Comparison of ENCODE assay signal across 28 cellular contexts in the genomic region with DNA sequence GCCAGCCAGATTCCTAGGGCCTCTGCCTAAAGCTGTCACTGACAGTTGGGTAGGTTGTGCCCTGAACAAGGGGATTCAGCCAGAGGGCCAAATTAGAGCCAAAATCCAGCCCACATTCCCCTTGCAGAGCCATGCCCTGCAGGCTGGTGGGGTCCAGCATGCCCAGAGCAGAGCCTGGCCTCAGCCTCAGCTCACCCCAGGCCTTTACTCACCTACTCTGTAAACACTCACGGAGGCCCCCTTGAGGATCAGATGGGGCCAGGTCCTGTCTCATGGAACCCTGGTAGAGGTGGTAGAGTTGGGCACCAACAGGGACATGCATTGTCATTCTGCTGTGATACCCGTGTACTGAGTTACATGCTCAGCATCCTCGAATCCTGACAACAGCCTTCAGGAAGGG.
"Had no signal": no experiment of that assay in that cellular context is flagged by ENCODE, and none has a peak within 500 bp of the region (broad histone marks: within the 10 kb centered on the region; RNA-seq: fewer than 3 reads in every experiment).

No MANE protein-coding gene starts in this region.

- H3K9me3 ChIP-seq: adrenal gland, breast epithelium, MG63 had no signal

- FAIRE-seq: TTC549 had no signal

- H3K36me3 ChIP-seq: adrenal gland, breast epithelium, MG63 had no signal

- H3K27me3 ChIP-seq: breast epithelium, MG63 had no signal

- H3K27ac ChIP-seq: adrenal gland, breast epithelium, SK-N-MC had no signal

- DNase-seq: activated CD4-positive, alpha-beta T cell treated with anti-CD3 and anti-CD28 coated beads for 36 hours; activated CD8-positive, alpha-beta memory T cell treated with anti-CD3 and anti-CD28 coated beads, Interleukin-2, amount 50 U/mL, for 48 hours; activated CD8-positive, alpha-beta T cell treated with anti-CD3 and anti-CD28 coated beads, Interleukin-2, amount 10 ng/mL, durations not matched to agents 7 days and 5 days; activated naive CD4-positive, alpha-beta T cell treated with anti-CD3 and anti-CD28 coated beads, Interleukin-2, amount 50 U/mL, for 16 hours; activated naive CD8-positive, alpha-beta T cell treated with anti-CD3 and anti-CD28 coated beads, Interleukin-2, amount 10 ng/mL, durations not matched to agents 7 days and 5 days; activated T-cell treated with anti-CD3 and anti-CD28 coated beads, Interleukin-2, amount 50 U/mL, for 1 hour; adrenal gland; anterior cingulate cortex; caudate nucleus; MG63; MV-4-11; NCI-H1092 treated with DMSO at 0.1 percent for 48 hours; NCI-H1417 treated with DMSO at 0.1 percent for 48 hours; NCI-H1694; NCI-H2029; NCI-H345; NCI-H510A; NCI-H526 treated with DMSO at 0.1 percent for 48 hours; NCI-H82; RPMI8226; T-cell; T-helper 2 cell; T1000 had no signal

- ATAC-seq: activated CD4-positive, alpha-beta T cell treated with anti-CD3 and anti-CD28 coated beads for 36 hours; activated CD8-positive, alpha-beta T cell treated with anti-CD3 and anti-CD28 coated beads, Interleukin-2, amount 10 ng/mL, durations not matched to agents 7 days and 5 days; Panc1; Right ventricle myocardium inferior; T-cell had no signal

- H3K4me3 ChIP-seq: adrenal gland, breast epithelium, MG63, SK-N-MC had no signal

- H3K4me1 ChIP-seq: adrenal gland, breast epithelium had no signal
